21 cellular contexts compared by ENCODE assay signal in the genomic region with DNA sequence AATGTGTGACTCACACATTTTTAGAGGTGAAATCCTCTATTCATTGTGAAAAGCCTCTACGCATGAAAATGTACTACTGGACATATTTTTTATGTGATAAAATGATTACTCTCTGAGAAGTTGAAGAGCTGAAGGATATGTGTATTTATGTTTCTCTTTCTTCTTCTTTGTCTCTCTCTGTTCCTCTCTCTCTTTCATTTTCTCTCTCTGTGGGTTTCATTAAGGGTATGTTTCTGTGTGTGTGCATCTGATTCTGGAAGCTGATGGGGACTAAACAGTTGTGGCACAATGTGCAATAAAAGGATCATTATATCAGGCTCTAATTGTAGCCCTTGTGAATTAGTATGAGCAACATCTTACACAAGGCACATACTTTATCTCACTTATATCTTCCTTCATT.
"Had no signal": no experiment of that assay in that cellular context is flagged by ENCODE, and none has a peak within 500 bp of the region (broad histone marks: within the 10 kb centered on the region; RNA-seq: fewer than 3 reads in every experiment).

No MANE protein-coding gene starts in this region.

- H3K27me3 ChIP-seq: esophagus squamous epithelium, neutrophil, right lobe of liver, upper lobe of right lung had no signal

- H3K9ac ChIP-seq: parathyroid adenoma had no signal

- H3K79me2 ChIP-seq: parathyroid adenoma had no signal

- H3K9me3 ChIP-seq: esophagus squamous epithelium, lower lobe of right lung, neutrophil, right lobe of liver, upper lobe of right lung had no signal

- H3K27ac ChIP-seq: esophagus squamous epithelium, lower lobe of right lung, neutrophil, parathyroid adenoma, right lobe of liver, upper lobe of right lung had no signal

- FAIRE-seq: islet of Langerhans, TTC549 had no signal

- H2AFZ ChIP-seq: parathyroid adenoma had no signal

- H3K4me1 ChIP-seq: esophagus squamous epithelium, lower lobe of right lung, parathyroid adenoma, right lobe of liver, upper lobe of right lung had no signal

- DNase-seq: activated B cell treated with CpG ODN at 0.5 μM for 24 hours; activated CD4-positive, alpha-beta memory T cell treated with anti-CD3 and anti-CD28 coated beads for 36 hours; activated CD4-positive, alpha-beta T cell treated with anti-CD3 and anti-CD28 coated beads for 4 hours; activated CD8-positive, alpha-beta memory T cell treated with anti-CD3 and anti-CD28 coated beads, Interleukin-2, amount 10 ng/mL, durations not matched to agents 7 days and 5 days; activated naive CD4-positive, alpha-beta T cell treated with Interleukin-2 at 50 U/mL for 16 hours; activated naive CD8-positive, alpha-beta T cell treated with anti-CD3 and anti-CD28 coated beads, Interleukin-2, amount 10 ng/mL, durations not matched to agents 7 days and 5 days; caudate nucleus; effector memory CD8-positive, alpha-beta T cell; esophagus squamous epithelium; left cardiac atrium; lower lobe of right lung; right lobe of liver; stimulated activated CD4-positive, alpha-beta T cell treated with anti-CD3 and anti-CD28 coated beads, Interleukin-4, amount 100 ng/mL, for 24 hours; upper lobe of right lung had no signal

- ATAC-seq: activated CD8-positive, alpha-beta memory T cell treated with anti-CD3 and anti-CD28 coated beads, Interleukin-2, amount 10 ng/mL, durations not matched to agents 7 days and 5 days; effector memory CD8-positive, alpha-beta T cell; left cardiac atrium; lower lobe of right lung; natural killer cell treated with Interleukin-12 subunit alpha and Interleukin-12 subunit beta and Interleukin-15 and Interleukin-18, amount 100 ng/mL, for 72 hours; right lobe of liver; stimulated activated effector memory CD8-positive, alpha-beta T cell treated with anti-CD3 and anti-CD28 coated beads, Interleukin-12 subunit alpha, Interleukin-12 subunit beta, amount 100 ng/mL, for 72 hours; upper lobe of right lung had no signal

- H3K36me3 ChIP-seq: esophagus squamous epithelium, lower lobe of right lung, neutrophil, right lobe of liver, upper lobe of right lung had no signal

- H3K4me3 ChIP-seq: esophagus squamous epithelium, lower lobe of right lung, right lobe of liver, smooth muscle cell, upper lobe of right lung had no signal

- H3K4me2 ChIP-seq: smooth muscle cell had no signal
